ENCODE assay signal across 15 cellular contexts in genomic region chr7:116793795-116794360, GRCh38.
DNase-seq lines count a peak whose midpoint lies in the region; ATAC-seq and TF ChIP-seq lines count a peak whose summit lies in the region.
"Had no signal": no experiment of that assay in that cellular context is flagged by ENCODE, and none has a peak within 500 bp of the region (broad histone marks: within the 10 kb centered on the region; RNA-seq: fewer than 3 reads in every experiment).

No MANE protein-coding gene starts in this region.

- H3K27ac Mint-ChIP-seq in Calu3 (ENCODE audit: unreplicated experiment) = peak overlapping the region; percentile 10
- no peak overlapping the region for H3K27ac Mint-ChIP-seq in stimulated activated naive B cell treated with anti-CD40 and anti-IgM and Interleukin-4, amounts not matched to agents 10 μg/mL and 1 μg/mL and 100 μg/mL, for 72 hours
- H3K27ac Mint-ChIP-seq: B cell; CD8-positive, alpha-beta T cell; HFFc6 had no signal

- no peak for TF ChIP-seq POLR2A in Peyer's patch (IDR thresholded peaks at IDR 0.05)

- no peaks in the 10 kb centered on the region for H3K27me3 Mint-ChIP-seq in Calu3 (ENCODE audit: unreplicated experiment)
- H3K27me3 Mint-ChIP-seq in stimulated activated naive B cell treated with anti-CD40 and anti-IgM and Interleukin-4, amounts not matched to agents 10 μg/mL and 1 μg/mL and 100 μg/mL, for 72 hours = peaks cover 4 to 11% of the 10 kb centered on the region in 2 donors

- ATAC-seq in mucosa of descending colon (peak; percentile 53), HG02623 (IDR thresholded peaks at IDR 0.05; ENCODE audit: unreplicated experiment) (no peak)
- no peak for ATAC-seq in stimulated activated naive B cell treated with anti-CD40 and anti-IgM and Interleukin-4, amounts not matched to agents 10 μg/mL and 1 μg/mL and 100 μg/mL, for 72 hours (replicated peaks)
- ATAC-seq: CD8-positive, alpha-beta T cell; K562 had no signal

- DNase-seq in Calu3 = no peak
- DNase-seq in Peyer's patch = no peak
- peak in 1 of 3 donors; percentile 56 for DNase-seq in mucosa of descending colon
- no peak for DNase-seq in DMS53 (lab: John Stamatoyannopoulos, UW)
- no peak for DNase-seq in stimulated activated naive B cell treated with anti-CD40 and anti-IgM and Interleukin-4, amounts not matched to agents 10 μg/mL and 1 μg/mL and 100 μg/mL, for 72 hours
- DNase-seq: CD8-positive, alpha-beta T cell; DMS79; GDM1; HFFc6; IMR-90 had no signal

- H3K9me3 Mint-ChIP-seq in Calu3 (ENCODE audit: low read depth, unreplicated experiment) = no peaks in the 10 kb centered on the region
- no peaks in the 10 kb centered on the region for H3K9me3 Mint-ChIP-seq in stimulated activated naive B cell treated with anti-CD40 and anti-IgM and Interleukin-4, amounts not matched to agents 10 μg/mL and 1 μg/mL and 100 μg/mL, for 72 hours
- H3K9me3 Mint-ChIP-seq: CD8-positive, alpha-beta T cell; HFFc6 had no signal

- peaks cover 30% of the 10 kb centered on the region for H3K4me1 Mint-ChIP-seq in Calu3 (ENCODE audit: low read depth, unreplicated experiment)
- H3K4me1 Mint-ChIP-seq in stimulated activated naive B cell treated with anti-CD40 and anti-IgM and Interleukin-4, amounts not matched to agents 10 μg/mL and 1 μg/mL and 100 μg/mL, for 72 hours = no peaks in the 10 kb centered on the region

- peaks cover 0 to 7% (median 0%) of the 10 kb centered on the region in 4 donors for H3K4me1 ChIP-seq in Peyer's patch
- H3K4me1 ChIP-seq in mucosa of descending colon (ENCODE audit: low read depth) = peaks cover 10% of the 10 kb centered on the region
- H3K4me1 ChIP-seq: BLaER1 treated with 17β-estradiol and CSF1 and Interleukin-3, amounts not matched to agents 10 nM and 100 nM had no signal

- H3K36me3 Mint-ChIP-seq in Calu3 (ENCODE audit: insufficient read depth, unreplicated experiment) = peaks cover 45% of the 10 kb centered on the region
- H3K36me3 Mint-ChIP-seq in stimulated activated naive B cell treated with anti-CD40 and anti-IgM and Interleukin-4, amounts not matched to agents 10 μg/mL and 1 μg/mL and 100 μg/mL, for 72 hours = no peaks in the 10 kb centered on the region
- H3K36me3 Mint-ChIP-seq: CD8-positive, alpha-beta T cell had no signal

- TF ChIP-seq CTCF in Calu3 (IDR thresholded peaks at IDR 0.05; ENCODE audit: unreplicated experiment) (no peak), Peyer's patch (IDR thresholded peaks at IDR 0.05) (no peak), mucosa of descending colon (IDR thresholded peaks at IDR 0.05) (no peak)

- no peak overlapping the region for H3K4me3 ChIP-seq in Peyer's patch
- no peak overlapping the region for H3K4me3 ChIP-seq in mucosa of descending colon
- H3K4me3 ChIP-seq: BLaER1 treated with 17β-estradiol and CSF1 and Interleukin-3, amounts not matched to agents 10 nM and 100 nM; HAP-1; K562 had no signal

- H3K4me3 Mint-ChIP-seq in Calu3 (ENCODE audit: low read depth, unreplicated experiment) = no peak overlapping the region
- H3K4me3 Mint-ChIP-seq in stimulated activated naive B cell treated with anti-CD40 and anti-IgM and Interleukin-4, amounts not matched to agents 10 μg/mL and 1 μg/mL and 100 μg/mL, for 72 hours = no peak overlapping the region
- H3K4me3 Mint-ChIP-seq: B cell; CD8-positive, alpha-beta T cell; HFFc6 had no signal

- no peaks in the 10 kb centered on the region for H3K27me3 ChIP-seq in Peyer's patch
- H3K27me3 ChIP-seq: BLaER1 treated with 17β-estradiol and CSF1 and Interleukin-3, amounts not matched to agents 10 nM and 100 nM had no signal

- CTCF ChIA-PET in Calu3 (lab: Charles Lee) = interaction anchor here (0.6 to 0.7 kb wide), 2 partner anchors 77 to 427 kb away, joined by 4 read pairs; no protein-coding TSS in a partner anchor

- BruUV-seq in Calu3 (replicated peaks; lab: Mats Ljungman, UMichigan) = no TSS peak

- intact Hi-C loops in Calu3 (cut with micrococcal nuclease; ENCODE audit: unreplicated experiment) = no loop called here
- intact Hi-C loops in mucosa of descending colon (cut with DNase I, micrococcal nuclease) = no loop called here

- no peaks in the 10 kb centered on the region for H3K36me3 ChIP-seq in Peyer's patch
- no peaks in the 10 kb centered on the region for H3K36me3 ChIP-seq in mucosa of descending colon (ENCODE audit: low read depth)
- H3K36me3 ChIP-seq: BLaER1 treated with 17β-estradiol and CSF1 and Interleukin-3, amounts not matched to agents 10 nM and 100 nM had no signal

- H3K9me3 ChIP-seq in Peyer's patch (no peaks in the 10 kb centered on the region), mucosa of descending colon (no peaks in the 10 kb centered on the region)
- H3K9me3 ChIP-seq: BLaER1 treated with 17β-estradiol and CSF1 and Interleukin-3, amounts not matched to agents 10 nM and 100 nM; HAP-1 had no signal

- H3K27ac ChIP-seq in Peyer's patch = peak overlapping the region in 3 of 4 donors; percentile 2 to 59 (median 24)
- H3K27ac ChIP-seq: BLaER1 treated with 17β-estradiol and CSF1 and Interleukin-3, amounts not matched to agents 10 nM and 100 nM had no signal
